Comparison of ENCODE assay signal across 15 cellular contexts in the genomic region with DNA sequence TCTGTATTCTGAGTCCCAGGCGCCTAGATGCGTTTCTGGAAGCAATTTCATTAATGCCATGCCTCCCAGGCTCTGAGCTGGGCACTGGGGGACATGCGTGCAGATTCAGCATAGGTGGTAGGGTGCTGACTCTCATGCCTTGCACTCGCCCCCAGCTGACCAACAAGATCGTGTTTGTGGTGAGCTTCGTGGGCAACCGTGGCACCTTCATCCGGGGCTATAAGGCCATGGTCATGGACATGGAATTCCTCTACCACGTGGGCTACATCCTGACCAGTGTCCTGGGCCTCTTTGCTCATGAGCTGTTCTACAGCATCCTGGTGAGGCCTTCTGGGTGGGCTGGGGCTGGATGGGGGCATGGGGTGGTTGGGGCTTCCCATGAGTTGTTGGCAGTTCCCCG. TPM values are rescaled to one million over a fixed set of nuclear protein-coding genes. Genes with fewer than 3 reads are reported as not detected.
DNase-seq lines count a peak whose midpoint lies in the region; ATAC-seq, FAIRE-seq and TF ChIP-seq lines count a peak whose summit lies in the region.
"Had no signal": no experiment of that assay in that cellular context is flagged by ENCODE, and none has a peak within 500 bp of the region (broad histone marks: within the 10 kb centered on the region; RNA-seq: fewer than 3 reads in every experiment).

No MANE protein-coding gene starts in this region.

- TF ChIP-seq CTCF in endothelial cell (IDR thresholded peaks at IDR 0.05; ENCODE audit: unreplicated experiment): no peak

- peak overlapping the region; percentile 25 for H3K4me3 Mint-ChIP-seq in endothelial cell (ENCODE audit: unreplicated experiment)
- no peak overlapping the region for H3K4me3 Mint-ChIP-seq in natural killer cell treated with Interleukin-12 subunit alpha and Interleukin-12 subunit beta and Interleukin-15 and Interleukin-18, amount 100 ng/mL, for 72 hours
- H3K4me3 Mint-ChIP-seq in activated naive CD8-positive, alpha-beta T cell treated with anti-CD3 and anti-CD28 coated beads, Interleukin-2, amount 50 U/mL, for 24 hours: no peak overlapping the region

- FAIRE-seq in GM19239 (lab: Jason Lieb, UNC): no peak

- H3K4me1 Mint-ChIP-seq in endothelial cell (ENCODE audit: unreplicated experiment): peaks cover 30% of the 10 kb centered on the region
- H3K4me1 Mint-ChIP-seq in natural killer cell treated with Interleukin-12 subunit alpha and Interleukin-12 subunit beta and Interleukin-15 and Interleukin-18, amount 100 ng/mL, for 72 hours (ENCODE audit: low read depth in 2 of 2): peaks cover 23 to 30% of the 10 kb centered on the region in 2 donors
- peaks cover 39% of the 10 kb centered on the region for H3K4me1 Mint-ChIP-seq in activated naive CD8-positive, alpha-beta T cell treated with anti-CD3 and anti-CD28 coated beads, Interleukin-2, amount 50 U/mL, for 24 hours

- DNase-seq in EH (ENCODE audit: low read depth) (peak; percentile 31), LHCN-M2 (ENCODE audit: low read depth) (peak; percentile 35), endothelial cell (ENCODE audit: low spot score) (no peak), NOMO-1 (lab: John Stamatoyannopoulos, UW; ENCODE audit: unreplicated experiment in 2 of 2) (no peak), GM19239 (ENCODE audit: insufficient read length, low spot score) (no peak)
- peak; percentile 45 for DNase-seq in natural killer cell treated with Interleukin-12 subunit alpha and Interleukin-12 subunit beta and Interleukin-15 and Interleukin-18, amount 100 ng/mL, for 72 hours (ENCODE audit: low spot score)
- no peak for DNase-seq in activated naive CD8-positive, alpha-beta T cell treated with anti-CD3 and anti-CD28 coated beads, Interleukin-2, amount 50 U/mL, for 24 hours
- DNase-seq: BE2C, DMS 273 treated with DMSO at 0.1 percent for 48 hours, KG1, MM.1S, NCI-H187 treated with DMSO at 0.1 percent for 48 hours, NCI-H446, SIG-M5 had no signal

- H3K27ac Mint-ChIP-seq in endothelial cell (ENCODE audit: unreplicated experiment): no peak overlapping the region
- H3K27ac Mint-ChIP-seq in natural killer cell treated with Interleukin-12 subunit alpha and Interleukin-12 subunit beta and Interleukin-15 and Interleukin-18, amount 100 ng/mL, for 72 hours: peak overlapping the region in 1 of 2 donors; percentile 85
- H3K27ac Mint-ChIP-seq in activated naive CD8-positive, alpha-beta T cell treated with anti-CD3 and anti-CD28 coated beads, Interleukin-2, amount 50 U/mL, for 24 hours: no peak overlapping the region

- peaks cover 33% of the 10 kb centered on the region for H3K27me3 Mint-ChIP-seq in endothelial cell (ENCODE audit: unreplicated experiment)
- no peaks in the 10 kb centered on the region for H3K27me3 Mint-ChIP-seq in natural killer cell treated with Interleukin-12 subunit alpha and Interleukin-12 subunit beta and Interleukin-15 and Interleukin-18, amount 100 ng/mL, for 72 hours
- H3K27me3 Mint-ChIP-seq in activated naive CD8-positive, alpha-beta T cell treated with anti-CD3 and anti-CD28 coated beads, Interleukin-2, amount 50 U/mL, for 24 hours: no peaks in the 10 kb centered on the region

- no peaks in the 10 kb centered on the region for H3K9me3 Mint-ChIP-seq in endothelial cell (ENCODE audit: unreplicated experiment)
- no peaks in the 10 kb centered on the region for H3K9me3 Mint-ChIP-seq in natural killer cell treated with Interleukin-12 subunit alpha and Interleukin-12 subunit beta and Interleukin-15 and Interleukin-18, amount 100 ng/mL, for 72 hours
- H3K9me3 Mint-ChIP-seq in activated naive CD8-positive, alpha-beta T cell treated with anti-CD3 and anti-CD28 coated beads, Interleukin-2, amount 50 U/mL, for 24 hours: no peaks in the 10 kb centered on the region

- peaks cover 51% of the 10 kb centered on the region for H3K36me3 Mint-ChIP-seq in endothelial cell (ENCODE audit: low read depth, unreplicated experiment)
- peaks cover 11% of the 10 kb centered on the region for H3K36me3 Mint-ChIP-seq in natural killer cell treated with Interleukin-12 subunit alpha and Interleukin-12 subunit beta and Interleukin-15 and Interleukin-18, amount 100 ng/mL, for 72 hours
- H3K36me3 Mint-ChIP-seq in activated naive CD8-positive, alpha-beta T cell treated with anti-CD3 and anti-CD28 coated beads, Interleukin-2, amount 50 U/mL, for 24 hours (ENCODE audit: low read depth): peaks cover 44% of the 10 kb centered on the region

- ATAC-seq in natural killer cell treated with Interleukin-12 subunit alpha and Interleukin-12 subunit beta and Interleukin-15 and Interleukin-18, amount 100 ng/mL, for 72 hours: no peak
- ATAC-seq in activated naive CD8-positive, alpha-beta T cell treated with anti-CD3 and anti-CD28 coated beads, Interleukin-2, amount 50 U/mL, for 24 hours: no peak

RNA-seq across cellular contexts. Expression of gene UQCC2, which starts 21.6 kb away (rescaled TPM):
- 36.4 and 48.7 TPM in 2 replicates for total RNA-seq in LHCN-M2 (2014; rRNA removed)
- 288 TPM for polyA plus RNA-seq in LHCN-M2 (2012)
- 54.9 TPM for total RNA-seq in endothelial cell (ENCODE audit: unreplicated experiment)
- total RNA-seq in natural killer cell treated with Interleukin-12 subunit alpha and Interleukin-12 subunit beta and Interleukin-15 and Interleukin-18, amount 100 ng/mL, for 72 hours: 10 to 100 TPM; 44.9 to 53.1 TPM

RNA-seq across cellular contexts. Expression of gene IP6K3, which starts 56.8 kb away (rescaled TPM):
- total RNA-seq in LHCN-M2 (2014; rRNA removed): 62.6 and 88.2 TPM in 2 replicates
- 41.8 TPM for polyA plus RNA-seq in LHCN-M2 (2012)
- not detected for total RNA-seq in endothelial cell (ENCODE audit: unreplicated experiment)
- total RNA-seq in natural killer cell treated with Interleukin-12 subunit alpha and Interleukin-12 subunit beta and Interleukin-15 and Interleukin-18, amount 100 ng/mL, for 72 hours: not detected
- total RNA-seq: Daoy had no signal

Comparison
In these comparisons a context has a peak if more than half of its experiments do, and no peak if none do; other contexts are left out.
1. DNase-seq: peak in EH (single experiment), LHCN-M2 (single experiment) and natural killer cell treated with Interleukin-12 subunit alpha and Interleukin-12 subunit beta and Interleukin-15 and Interleukin-18, amount 100 ng/mL, for 72 hours (single experiment); none in endothelial cell (single experiment), activated naive CD8-positive, alpha-beta T cell treated with anti-CD3 and anti-CD28 coated beads, Interleukin-2, amount 50 U/mL, for 24 hours (single experiment), NOMO-1 (0 of 2) and GM19239 (single experiment).
2. RNA of gene IP6K3, which starts 56.8 kb away (total RNA-seq): 62.6 to 88.2 TPM in LHCN-M2; not detected in endothelial cell (single experiment) and not detected in natural killer cell treated with Interleukin-12 subunit alpha and Interleukin-12 subunit beta and Interleukin-15 and Interleukin-18, amount 100 ng/mL, for 72 hours; every median in the first group is over 10 times any median in the second.